9 cellular contexts compared by ENCODE assay signal in genomic region chr6:2990932-2991506, GRCh38. TPM values are rescaled to one million over a fixed set of nuclear protein-coding genes. Genes with fewer than 3 reads are reported as not detected.
DNase-seq lines count a peak whose midpoint lies in the region; ATAC-seq and TF ChIP-seq lines count a peak whose summit lies in the region.
"Had no signal": no experiment of that assay in that cellular context is flagged by ENCODE, and none has a peak within 500 bp of the region (broad histone marks: within the 10 kb centered on the region; RNA-seq: fewer than 3 reads in every experiment).

No MANE protein-coding gene starts in this region.

- peak overlapping the region; percentile 91 for H3K4me2 ChIP-seq in MM.1S (ENCODE audit: low read depth, low read length)

- TF ChIP-seq CTCF in AG10803 (conservative IDR thresholded peaks at IDR 0.05; ENCODE audit: low read length) (no peak), MM.1S (IDR thresholded peaks at IDR 0.05; ENCODE audit: low read length) (no peak), colonic mucosa (IDR thresholded peaks at IDR 0.05) (no peak), natural killer cell (IDR thresholded peaks at IDR 0.05) (no peak)

- H2AFZ ChIP-seq in MM.1S (ENCODE audit: low read length) = peak overlapping the region; percentile 60

- no peaks in the 10 kb centered on the region for H3K79me2 ChIP-seq in MM.1S (ENCODE audit: low read length)

- H3K9me3 Mint-ChIP-seq in natural killer cell = no peaks in the 10 kb centered on the region

- H3K4me1 ChIP-seq in MM.1S (ENCODE audit: low read length) (peaks cover 7% of the 10 kb centered on the region), colonic mucosa (peaks cover 12% of the 10 kb centered on the region)

- no peaks in the 10 kb centered on the region; the same call in 1 of the 2 replicates for H4K20me1 ChIP-seq in MM.1S (ENCODE audit: insufficient read depth, low read length)

- H3K27ac ChIP-seq in MM.1S (ENCODE audit: low read length) (peak overlapping the region; percentile 88; the same call in 1 of the 2 replicates), colonic mucosa (peak overlapping the region; percentile 97)

- H3K9ac ChIP-seq in MM.1S (ENCODE audit: low read length) (peak overlapping the region; percentile 91; the same call in 1 of the 2 replicates), colonic mucosa (ENCODE audit: low read depth in 2 of 2, low read length in 2 of 2) (peak overlapping the region; percentile 69 to 87)

- peak overlapping the region; percentile 96 for H3K4me3 Mint-ChIP-seq in natural killer cell

- H3K27me3 Mint-ChIP-seq in natural killer cell (ENCODE audit: low read depth in 2 of 2) = no peaks in the 10 kb centered on the region

- H3K27ac Mint-ChIP-seq in natural killer cell = peak overlapping the region; percentile 95 to 99

- DNase-seq in AG10803 (ENCODE audit: low read depth) = no peak
- DNase-seq in MM.1S = no peak
- no peak for DNase-seq in colonic mucosa
- DNase-seq in natural killer cell = no peak
- no peak for DNase-seq in NCI-H146 treated with DMSO at 0.1 percent for 48 hours (lab: John Stamatoyannopoulos, UW; ENCODE audit: unreplicated experiment)
- no peak for DNase-seq in cerebellum (ENCODE audit: low spot score)
- no peak for DNase-seq in NCI-H187 (lab: John Stamatoyannopoulos, UW)
- DNase-seq: SIG-M5 had no signal

- peak overlapping the region; percentile 89 for H3K4me3 ChIP-seq in AG10803 (ENCODE audit: low read length)
- peak overlapping the region; percentile 75 for H3K4me3 ChIP-seq in MM.1S (ENCODE audit: low read length)
- peak overlapping the region; percentile 54 for H3K4me3 ChIP-seq in colonic mucosa

- H3K36me3 Mint-ChIP-seq in natural killer cell = no peaks in the 10 kb centered on the region

- H3K9me3 ChIP-seq in MM.1S (replicated peaks; ENCODE audit: insufficient read depth, low read length) (no peaks in the 10 kb centered on the region), colonic mucosa (no peaks in the 10 kb centered on the region)

- intact Hi-C loops in colonic mucosa (cut with DNase I) = no loop called here
- intact Hi-C loops in natural killer cell (cut with micrococcal nuclease) = no loop called here

- H3K27me3 ChIP-seq in MM.1S (replicated peaks; ENCODE audit: insufficient read depth, low read length) = no peaks in the 10 kb centered on the region
- no peaks in the 10 kb centered on the region for H3K27me3 ChIP-seq in colonic mucosa

- no peaks in the 10 kb centered on the region for H3K9me2 ChIP-seq in MM.1S (replicated peaks; ENCODE audit: insufficient read depth, low read length)

- peaks cover 28% of the 10 kb centered on the region for H3F3A ChIP-seq in MM.1S (ENCODE audit: insufficient read depth, low read length)

- H3K4me1 Mint-ChIP-seq in natural killer cell = peaks cover 26 to 34% of the 10 kb centered on the region in 2 donors

- H3K36me3 ChIP-seq in MM.1S (replicated peaks; ENCODE audit: insufficient read depth, low read length) = no peaks in the 10 kb centered on the region
- no peaks in the 10 kb centered on the region for H3K36me3 ChIP-seq in colonic mucosa

- ATAC-seq in natural killer cell (no peak), HG03039 (IDR thresholded peaks at IDR 0.05; ENCODE audit: unreplicated experiment) (no peak)

RNA-seq across cellular contexts. Expression of gene NQO2, which starts 8.7 kb away (rescaled TPM):
- total RNA-seq in colonic mucosa = 10 to 100 TPM; 14.1 to 19.0 TPM
- 10 to 100 TPM; 13.1 to 21.7 (median 16.2) TPM for total RNA-seq in natural killer cell
- total RNA-seq in cerebellum = 8.3 TPM

RNA-seq across cellular contexts. Expression of gene SERPINB6, which starts 19.7 kb away (rescaled TPM):
- total RNA-seq in colonic mucosa (100 to 1,000 TPM; 139 to 285 TPM), natural killer cell (100 to 1,000 TPM; 120 to 135 (median 129) TPM), cerebellum (16.1 TPM)
